1 cellular context compared by ENCODE assay signal in genomic region chr2:112626604-112627059, GRCh38.
A peak's percentile ranks its signal among the peaks of the same experiment; 100 is the strongest.
TF ChIP-seq lines count a peak whose summit lies in the region.

No MANE protein-coding gene starts in this region.

TF ChIP-seq in HCT116, 20 proteins besides CTCF, POLR2A, EP300 and RAD21:
- TF ChIP-seq ZFX (IDR thresholded peaks at IDR 0.05) (no peak), YY1 (IDR thresholded peaks at IDR 0.05; ENCODE audit: extremely low read depth, insufficient replicate concordance, low read depth, low read length) (peak; percentile 80)
